22 cellular contexts compared by ENCODE assay signal in the genomic region with DNA sequence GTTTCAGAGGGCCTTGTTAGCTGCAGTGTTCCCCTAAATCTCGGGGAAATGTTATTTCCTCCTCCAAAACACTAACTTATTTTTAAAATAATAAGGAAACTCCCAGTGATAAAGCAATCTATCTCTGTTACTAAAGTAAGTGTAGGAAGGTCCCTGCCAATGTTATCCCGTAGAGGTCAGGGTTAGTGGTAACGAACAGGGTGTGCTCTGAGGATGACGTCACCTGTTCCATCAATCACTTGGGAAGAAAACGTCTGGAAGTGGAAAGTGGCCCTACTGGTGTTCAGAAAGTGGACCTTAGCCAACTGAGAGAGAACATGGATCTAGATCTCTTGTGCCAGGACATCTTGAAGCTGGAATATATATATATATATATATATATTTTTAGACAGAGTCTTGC.
DNase-seq lines count a peak whose midpoint lies in the region; ATAC-seq and TF ChIP-seq lines count a peak whose summit lies in the region.
"Had no signal": no experiment of that assay in that cellular context is flagged by ENCODE, and none has a peak within 500 bp of the region (broad histone marks: within the 10 kb centered on the region; RNA-seq: fewer than 3 reads in every experiment).

No MANE protein-coding gene starts in this region.

- H3K27me3 ChIP-seq in liver (ENCODE audit: control insufficient read depth in 4 of 4, insufficient read depth in 4 of 4, low read length in 3 of 4): no peaks in the 10 kb centered on the region
- H3K27me3 ChIP-seq: colonic mucosa, tibial nerve had no signal

- WGBS in liver: 45% methylated on average over 5 of the region's 5 CpGs

- TF ChIP-seq RAD21 in liver (IDR thresholded peaks at IDR 0.05): peak in 1 of 2 donors; percentile 13

- TF ChIP-seq CTCF in fibroblast of mammary gland (conservative IDR thresholded peaks at IDR 0.05; ENCODE audit: control insufficient read depth, insufficient read depth, low read depth, low read length) (no peak), liver (IDR thresholded peaks at IDR 0.05; ENCODE audit: low read depth, low read length, missing input control) (no peak)

- H3K9ac ChIP-seq in liver (ENCODE audit: low read depth in 1 of 2, low read length in 2 of 2): no peak overlapping the region
- H3K9ac ChIP-seq: GM23248 had no signal

- no peak overlapping the region for H3K27ac ChIP-seq in liver (ENCODE audit: low read depth in 1 of 2, low read length in 2 of 2)
- H3K27ac ChIP-seq: colonic mucosa, VCaP had no signal

- no peaks in the 10 kb centered on the region for H3K4me1 ChIP-seq in liver (ENCODE audit: control insufficient read depth in 4 of 4, insufficient read depth in 4 of 4, low read length in 3 of 4)
- H3K4me1 ChIP-seq: colonic mucosa, tibial nerve had no signal

- no peaks in the 10 kb centered on the region for H3K9me3 ChIP-seq in liver (ENCODE audit: control insufficient read depth in 4 of 4, low read length in 3 of 4)
- H3K9me3 ChIP-seq: colonic mucosa, tibial nerve had no signal

- no peak overlapping the region for H3K4me3 ChIP-seq in fibroblast of mammary gland (ENCODE audit: control insufficient read depth, low read depth, low read length)
- H3K4me3 ChIP-seq in liver (ENCODE audit: low read depth in 1 of 3, low read length in 3 of 3): no peak overlapping the region
- H3K4me3 ChIP-seq: colonic mucosa, GM23248, tibial nerve had no signal

- DNase-seq in A172 (ENCODE audit: low spot score): peak; percentile 58
- peak; percentile 40 for DNase-seq in RKO (ENCODE audit: low spot score)
- peak; percentile 90 for DNase-seq in fibroblast of mammary gland (ENCODE audit: low read depth)
- no peak for DNase-seq in activated gamma-delta T cell treated with Interleukin-2 at 50 U/mL for 16 hours
- no peak for DNase-seq in stimulated activated CD4-positive, alpha-beta T cell treated with anti-CD3 and anti-CD28 coated beads, Interleukin-4, amount 100 ng/mL, for 4 hours
- DNase-seq in NCI-H748 treated with DMSO at 0.1 percent for 48 hours (lab: John Stamatoyannopoulos, UW): no peak
- DNase-seq: ACHN; activated CD4-positive, alpha-beta memory T cell treated with anti-CD3 and anti-CD28 coated beads for 36 hours; activated T-cell treated with anti-CD3 and anti-CD28 coated beads, Interleukin-2, amount 50 U/mL, for 24 hours; colonic mucosa; DMS153; mesendoderm; NCI-H187; nephron progenitor cell; SHP77; T-helper 1 cell had no signal

- no peaks in the 10 kb centered on the region for H3K36me3 ChIP-seq in liver (ENCODE audit: control insufficient read depth in 4 of 4, insufficient read depth in 3 of 4, low read depth in 1 of 4, low read length in 3 of 4)
- H3K36me3 ChIP-seq: colonic mucosa, tibial nerve had no signal

- no peak for ATAC-seq in GM21381 (IDR thresholded peaks at IDR 0.05; ENCODE audit: unreplicated experiment)
- ATAC-seq: stimulated activated effector memory CD8-positive, alpha-beta T cell treated with anti-CD3 and anti-CD28 coated beads, Interleukin-12 subunit alpha, Interleukin-12 subunit beta, amount 100 ng/mL, for 72 hours had no signal

TF ChIP-seq in liver, 16 proteins besides CTCF, POLR2A, EP300 and RAD21:
- TF ChIP-seq JUND (IDR thresholded peaks at IDR 0.05) (no peak), NR2F2 (IDR thresholded peaks at IDR 0.05) (peak; percentile 63)

Comparison
In these comparisons a context has a peak if more than half of its experiments do, and no peak if none do; other contexts are left out.
1. DNase-seq: peak in A172 (single experiment), RKO (single experiment) and fibroblast of mammary gland (single experiment); none in activated gamma-delta T cell treated with Interleukin-2 at 50 U/mL for 16 hours (single experiment), stimulated activated CD4-positive, alpha-beta T cell treated with anti-CD3 and anti-CD28 coated beads, Interleukin-4, amount 100 ng/mL, for 4 hours (0 of 2) and NCI-H748 treated with DMSO at 0.1 percent for 48 hours (single experiment).